In genomic region chr19:47697863-47698609, GRCh38 we compare ENCODE assay signal across 8 cellular contexts. TPM values are rescaled to one million over a fixed set of nuclear protein-coding genes. Genes with fewer than 3 reads are reported as not detected.
A peak's percentile ranks its signal among the peaks of the same experiment; 100 is the strongest.
DNase-seq lines count a peak whose midpoint lies in the region; ATAC-seq and TF ChIP-seq lines count a peak whose summit lies in the region.

No MANE protein-coding gene starts in this region.

- H3K4me1 ChIP-seq in liver (ENCODE audit: control insufficient read depth in 4 of 4, insufficient read depth in 4 of 4, low read length in 3 of 4), result peaks cover 0 to 3% (median 0%) of the 10 kb centered on the region in 4 donors

- peak; percentile 99 to 100 for TF ChIP-seq RAD21 in liver (IDR thresholded peaks at IDR 0.05)

- DNase-seq in AG09319 (ENCODE audit: extremely low read depth, low read depth) (peak; percentile 57), NCI-H510A (lab: John Stamatoyannopoulos, UW) (peak; percentile 61), dorsolateral prefrontal cortex (peak; percentile 74 to 89 (median 86)), NCI-H187 treated with DMSO at 0.1 percent for 48 hours (lab: John Stamatoyannopoulos, UW) (no peak)
- DNase-seq in activated CD4-positive, alpha-beta T cell treated with anti-CD3 and anti-CD28 coated beads for 48 hours, result peak; percentile 71
- peak; percentile 24 for DNase-seq in stimulated activated CD4-positive, alpha-beta T cell treated with anti-CD3 and anti-CD28 coated beads, Interleukin-2, amount 100 ng/mL, for 4 hours (ENCODE audit: low read depth)

- peak overlapping the region in 1 of 2 donors; percentile 6 for H3K9ac ChIP-seq in liver (ENCODE audit: low read depth in 1 of 2, low read length in 2 of 2)

- intact Hi-C loops in dorsolateral prefrontal cortex (cut with DNase I), result loop anchor here (1.0 to 5.0 kb wide), 5 partner anchors 89 to 261 kb away; partner anchors contain the start of gene NAPA (in 2 of the 2)

- no peak; the same call in none of the 2 replicates for TF ChIP-seq CTCF in AG09319 (IDR thresholded peaks at IDR 0.05; ENCODE audit: low read depth, low read length)
- TF ChIP-seq CTCF in dorsolateral prefrontal cortex (IDR thresholded peaks at IDR 0.05 in 54 of 56, conservative IDR thresholded peaks at IDR 0.05 in 2 of 56; ENCODE audit: low read depth in 1 of 56, partially characterized antibody in 56 of 56), result peak; percentile 80 to 99 (median 97)
- TF ChIP-seq CTCF in liver (IDR thresholded peaks at IDR 0.05; ENCODE audit: low read depth, low read length, missing input control), result peak; percentile 99

- H3K27me3 ChIP-seq in dorsolateral prefrontal cortex (no peaks in the 10 kb centered on the region), liver (ENCODE audit: control insufficient read depth in 4 of 4, insufficient read depth in 4 of 4, low read length in 3 of 4) (no peaks in the 10 kb centered on the region)

- WGBS in liver, result 39% methylated on average over 21 of the region's 21 CpGs

- H3K4me3 ChIP-seq in dorsolateral prefrontal cortex (peak overlapping the region in 5 of 59 donors; percentile 3 to 30 (median 11)), liver (ENCODE audit: low read depth in 1 of 3, low read length in 3 of 3) (no peak overlapping the region)

- peaks cover 9 to 31% (median 12%) of the 10 kb centered on the region in 4 donors for H3K36me3 ChIP-seq in liver (ENCODE audit: control insufficient read depth in 4 of 4, insufficient read depth in 3 of 4, low read depth in 1 of 4, low read length in 3 of 4)

- no peaks in the 10 kb centered on the region for H3K9me3 ChIP-seq in liver (ENCODE audit: control insufficient read depth in 4 of 4, low read length in 3 of 4)

- H3K27ac ChIP-seq in dorsolateral prefrontal cortex (peak overlapping the region in 58 of 59 donors; percentile 11 to 95 (median 85)), liver (ENCODE audit: low read depth in 1 of 2, low read length in 2 of 2) (no peak overlapping the region)

- peak; percentile 54 for ATAC-seq in GM21515 (IDR thresholded peaks at IDR 0.05; ENCODE audit: unreplicated experiment)

TF ChIP-seq in liver, 16 proteins besides CTCF, POLR2A, EP300 and RAD21:
- no peak for TF ChIP-seq SP1 (IDR thresholded peaks at IDR 0.05)
- peak in 1 of 2 donors; percentile 50 for TF ChIP-seq RXRA (IDR thresholded peaks at IDR 0.05)

RNA-seq across cellular contexts. Expression of gene EHD2, which starts 15.2 kb away (rescaled TPM):
- total RNA-seq in dorsolateral prefrontal cortex (10 to 100 TPM; 12.2 to 45.9 (median 22.6) TPM), liver (1 to 10 TPM; 3.2 to 6.2 TPM)
- 1 to 10 TPM; 5.5 to 7.9 TPM for polyA plus RNA-seq in liver

RNA-seq across cellular contexts. Expression of gene NOP53, which starts 47.3 kb away (rescaled TPM):
- 100 to 1,000 TPM in 112 of 120 experiments, 10 to 100 TPM in 8; 84.8 to 189 (median 120) TPM for total RNA-seq in dorsolateral prefrontal cortex
- 10 to 100 TPM; 38.3 to 38.9 TPM for total RNA-seq in liver
- 10 to 100 TPM; 25.8 to 85.5 TPM for polyA plus RNA-seq in liver

Comparison
In these comparisons a context has a peak if more than half of its experiments do, and no peak if none do; other contexts are left out.
1. H3K27ac ChIP-seq: peak in dorsolateral prefrontal cortex (58 of 59); none in liver (0 of 2).